22 cellular contexts compared by ENCODE assay signal in genomic region chr22:33812578-33812977, GRCh38.
DNase-seq lines count a peak whose midpoint lies in the region; ATAC-seq, FAIRE-seq and TF ChIP-seq lines count a peak whose summit lies in the region.
"Had no signal": no experiment of that assay in that cellular context is flagged by ENCODE, and none has a peak within 500 bp of the region (broad histone marks: within the 10 kb centered on the region; RNA-seq: fewer than 3 reads in every experiment).

No MANE protein-coding gene starts in this region.

- 85% methylated on average over 4 of the region's 4 CpGs for WGBS in right lobe of liver (ENCODE audit: insufficient coverage, low coverage, low lambda C conversion rate, missing lambda C conversion rate)
- WGBS in HepG2 (ENCODE audit: low lambda C conversion rate), result 99% methylated on average over 4 of the region's 4 CpGs
- no CpG with 5 or more reads among the region's 4 CpGs for WGBS in trophoblast cell (ENCODE audit: extremely low coverage, insufficient coverage, insufficient read length)

- peak overlapping the region; percentile 78 for H3K4me3 Mint-ChIP-seq in glutamatergic neuron (ENCODE audit: unreplicated experiment)
- H3K4me3 Mint-ChIP-seq in stimulated activated memory B cell treated with anti-CD40 and anti-IgM and Interleukin-4, amounts not matched to agents 10 μg/mL and 1 μg/mL and 100 μg/mL, for 72 hours, result no peak overlapping the region
- H3K4me3 Mint-ChIP-seq: CD8-positive, alpha-beta memory T cell had no signal

- no peaks in the 10 kb centered on the region for H3K36me3 ChIP-seq in right lobe of liver
- no peaks in the 10 kb centered on the region; a peak in 1 of 5 replicates for H3K36me3 ChIP-seq in HepG2 (replicated peaks in 1 of 2; ENCODE audit: control insufficient read depth in 1 of 2, insufficient read depth in 2 of 2, low read length in 2 of 2)
- no peaks in the 10 kb centered on the region for H3K36me3 ChIP-seq in trophoblast cell (ENCODE audit: control insufficient read depth in 1 of 2, insufficient read depth in 2 of 2, low read length in 2 of 2)
- no peaks in the 10 kb centered on the region for H3K36me3 ChIP-seq in vagina
- H3K36me3 ChIP-seq: BLaER1, MG63, Peyer's patch had no signal

- H2AFZ ChIP-seq in HepG2 (ENCODE audit: low read length) (no peak overlapping the region), trophoblast cell (ENCODE audit: insufficient read depth, low read length, poor library complexity) (no peak overlapping the region)
- H2AFZ ChIP-seq: GM23248 had no signal

- DNase-seq in right lobe of liver (no peak), HepG2 (ENCODE audit: low spot score) (no peak), glutamatergic neuron (peak; percentile 46), trophoblast cell (no peak), vagina (ENCODE audit: extremely low spot score in 2 of 2) (no peak), mesenteric fat pad (ENCODE audit: low spot score) (no peak)
- DNase-seq: CD8-positive, alpha-beta memory T cell; DMS79; GM23248; MG63; NCI-H1092; NCI-H146; NCI-H2081 treated with DMSO at 0.1 percent for 48 hours; NCI-H226; NCI-H524 treated with DMSO at 0.1 percent for 48 hours; Peyer's patch had no signal

- H3K4me2 ChIP-seq in HepG2 (ENCODE audit: low read depth, low read length) (no peak overlapping the region), trophoblast cell (ENCODE audit: low read length) (no peak overlapping the region)
- H3K4me2 ChIP-seq: BLaER1 had no signal

- H3K27me3 ChIP-seq in right lobe of liver (no peaks in the 10 kb centered on the region), HepG2 (ENCODE audit: control insufficient read depth in 1 of 2, insufficient read depth in 2 of 2, low read length in 2 of 2) (no peaks in the 10 kb centered on the region), trophoblast cell (ENCODE audit: insufficient read depth, low read length) (no peaks in the 10 kb centered on the region), vagina (no peaks in the 10 kb centered on the region)
- H3K27me3 ChIP-seq: BLaER1, MG63, Peyer's patch had no signal

- BruUV-seq in HepG2 (replicated peaks; lab: Mats Ljungman, UMichigan), result no TSS peak

- H3K27me3 Mint-ChIP-seq in glutamatergic neuron (ENCODE audit: unreplicated experiment), result peaks cover 6% of the 10 kb centered on the region
- H3K27me3 Mint-ChIP-seq in stimulated activated memory B cell treated with anti-CD40 and anti-IgM and Interleukin-4, amounts not matched to agents 10 μg/mL and 1 μg/mL and 100 μg/mL, for 72 hours, result no peaks in the 10 kb centered on the region
- H3K27me3 Mint-ChIP-seq: CD8-positive, alpha-beta memory T cell had no signal

- intact Hi-C loops in right lobe of liver (cut with DNase I), result no loop called here
- intact Hi-C loops in HepG2 (cut with micrococcal nuclease; ENCODE audit: unreplicated experiment), result no loop called here
- intact Hi-C loops in vagina (cut with DNase I), result no loop called here

- peaks cover 3% of the 10 kb centered on the region for H3K79me1 ChIP-seq in trophoblast cell (ENCODE audit: low read length)

- no peak for FAIRE-seq in HepG2 (lab: Jason Lieb, UNC)
- FAIRE-seq: A204.1, D721Med had no signal

- H3K14ac ChIP-seq in trophoblast cell (ENCODE audit: low read length), result peak overlapping the region; percentile 57

- ATAC-seq in right lobe of liver (peak; percentile 65 to 83 (median 81)), HepG2 (no peak), GM18502 (IDR thresholded peaks at IDR 0.05; ENCODE audit: poor library complexity, unreplicated experiment) (no peak)
- ATAC-seq in stimulated activated memory B cell treated with anti-CD40 and anti-IgM and Interleukin-4, amounts not matched to agents 10 μg/mL and 1 μg/mL and 100 μg/mL, for 72 hours, result no peak
- ATAC-seq: Right ventricle myocardium inferior had no signal

- peak overlapping the region; percentile 93 for H3K27ac Mint-ChIP-seq in glutamatergic neuron (ENCODE audit: unreplicated experiment)
- no peak overlapping the region for H3K27ac Mint-ChIP-seq in stimulated activated memory B cell treated with anti-CD40 and anti-IgM and Interleukin-4, amounts not matched to agents 10 μg/mL and 1 μg/mL and 100 μg/mL, for 72 hours

- peaks cover 0 to 7% (median 0%) of the 10 kb centered on the region in 4 donors for H3K4me1 ChIP-seq in right lobe of liver
- no peaks in the 10 kb centered on the region for H3K4me1 ChIP-seq in HepG2 (ENCODE audit: insufficient read depth, low read length)
- peaks cover 8 to 9% of the 10 kb centered on the region in 2 experiments for H3K4me1 ChIP-seq in trophoblast cell (ENCODE audit: control insufficient read depth in 1 of 2, insufficient read depth in 2 of 2, low read length in 2 of 2)
- H3K4me1 ChIP-seq in vagina, result peaks cover 31% of the 10 kb centered on the region
- H3K4me1 ChIP-seq: Peyer's patch had no signal

- H3K36me3 Mint-ChIP-seq in glutamatergic neuron (ENCODE audit: unreplicated experiment), result peaks cover 11% of the 10 kb centered on the region
- H3K36me3 Mint-ChIP-seq in stimulated activated memory B cell treated with anti-CD40 and anti-IgM and Interleukin-4, amounts not matched to agents 10 μg/mL and 1 μg/mL and 100 μg/mL, for 72 hours, result no peaks in the 10 kb centered on the region
- H3K36me3 Mint-ChIP-seq: CD8-positive, alpha-beta memory T cell had no signal

- H3K27ac ChIP-seq in right lobe of liver (peak overlapping the region in 1 of 3 donors; percentile 16), HepG2 (ENCODE audit: extremely low read length, insufficient read depth, low read length) (no peak overlapping the region), trophoblast cell (ENCODE audit: low read depth, low read length) (peak overlapping the region; percentile 53), vagina (peak overlapping the region; percentile 79)
- H3K27ac ChIP-seq: BLaER1 had no signal

- no peak overlapping the region for H3K23ac ChIP-seq in trophoblast cell (ENCODE audit: low read length)

- peaks cover 21% of the 10 kb centered on the region for H3K9me3 Mint-ChIP-seq in glutamatergic neuron (ENCODE audit: unreplicated experiment)
- H3K9me3 Mint-ChIP-seq in stimulated activated memory B cell treated with anti-CD40 and anti-IgM and Interleukin-4, amounts not matched to agents 10 μg/mL and 1 μg/mL and 100 μg/mL, for 72 hours, result peaks cover 6% of the 10 kb centered on the region

- H2AK5ac ChIP-seq in trophoblast cell (ENCODE audit: low read length), result no peak overlapping the region

- H2BK12ac ChIP-seq in trophoblast cell (ENCODE audit: low read length), result peak overlapping the region; percentile 87

- TF ChIP-seq CTCF in right lobe of liver (IDR thresholded peaks at IDR 0.05) (no peak), HepG2 (CRISPR knock-in tag; IDR thresholded peaks at IDR 0.05) (no peak), glutamatergic neuron (IDR thresholded peaks at IDR 0.05; ENCODE audit: partially characterized antibody, unreplicated experiment) (no peak), vagina (IDR thresholded peaks at IDR 0.05) (no peak)

- no peaks in the 10 kb centered on the region for H3K79me2 ChIP-seq in HepG2 (ENCODE audit: insufficient read depth, low read length)
- H3K79me2 ChIP-seq in trophoblast cell (ENCODE audit: control insufficient read depth, insufficient read depth, low read length, poor library complexity), result no peaks in the 10 kb centered on the region

- H4K8ac ChIP-seq in trophoblast cell (ENCODE audit: low read depth, low read length), result no peak overlapping the region

- TF ChIP-seq POLR2A in right lobe of liver (IDR thresholded peaks at IDR 0.05) (no peak), HepG2 (IDR thresholded peaks at IDR 0.05; ENCODE audit: insufficient read depth in 1 of 2, low read depth in 2 of 2, low read length in 2 of 2) (no peak), vagina (IDR thresholded peaks at IDR 0.05) (no peak)

- no peak for TF ChIP-seq RAD21 in HepG2 (CRISPR knock-in tag; IDR thresholded peaks at IDR 0.05)

- H2BK120ac ChIP-seq in trophoblast cell (ENCODE audit: insufficient read depth, low read length, poor library complexity), result no peak overlapping the region

- POLR2A ChIA-PET in HepG2 (lab: Yijun Ruan, JAX), result no interaction called here

- CTCF ChIA-PET in HepG2 (lab: Yijun Ruan, JAX; ENCODE audit: low intra/inter-chr PET ratio, low total read pairs), result no interaction called here

- H3K9ac ChIP-seq in HepG2 (ENCODE audit: insufficient read depth, low read depth, low read length), result no peak overlapping the region
- H3K9ac ChIP-seq in trophoblast cell (ENCODE audit: low read length), result no peak overlapping the region
- H3K9ac ChIP-seq: BLaER1, GM23248 had no signal

- H3K18ac ChIP-seq in trophoblast cell (ENCODE audit: low read length), result no peak overlapping the region

- H4K20me1 ChIP-seq in HepG2 (ENCODE audit: insufficient read depth, low read length), result no peaks in the 10 kb centered on the region; the same call in 1 of the 2 replicates

- no peak for TF ChIP-seq EP300 in HepG2 (IDR thresholded peaks at IDR 0.05; ENCODE audit: low read depth in 2 of 2, low read length in 2 of 2)
- no peak for TF ChIP-seq EP300 in HepG2 (CRISPR knock-in tag; IDR thresholded peaks at IDR 0.05; ENCODE audit: borderline replicate concordance)

- H3K4me1 Mint-ChIP-seq in glutamatergic neuron (ENCODE audit: low read depth, unreplicated experiment), result peaks cover 57% of the 10 kb centered on the region
- H3K4me1 Mint-ChIP-seq in stimulated activated memory B cell treated with anti-CD40 and anti-IgM and Interleukin-4, amounts not matched to agents 10 μg/mL and 1 μg/mL and 100 μg/mL, for 72 hours, result peaks cover 15% of the 10 kb centered on the region
- H3K4me1 Mint-ChIP-seq: CD8-positive, alpha-beta memory T cell had no signal

- H3K4ac ChIP-seq in trophoblast cell (ENCODE audit: low read depth, low read length), result no peak overlapping the region

- no peak overlapping the region for H4K12ac ChIP-seq in trophoblast cell (ENCODE audit: low read depth, low read length)

- H3K4me3 ChIP-seq in right lobe of liver, result no peak overlapping the region
- H3K4me3 ChIP-seq in HepG2 (replicated peaks in 1 of 3; ENCODE audit: insufficient read depth in 1 of 3, low read depth in 2 of 3, low read length in 3 of 3), result no peak overlapping the region
- no peak overlapping the region for H3K4me3 ChIP-seq in trophoblast cell (ENCODE audit: low read depth, low read length)
- no peak overlapping the region for H3K4me3 ChIP-seq in vagina
- H3K4me3 ChIP-seq: BLaER1, GM23248, MG63, Peyer's patch had no signal

- in situ Hi-C loops in HepG2 (cut with HindIII; ENCODE audit: extremely low pct_ligation_motif_present, low pct_unique_long_range_greater_than_20kb), result no loop called here

- H3K9me3 ChIP-seq in right lobe of liver (no peaks in the 10 kb centered on the region), HepG2 (ENCODE audit: low read length) (no peaks in the 10 kb centered on the region), trophoblast cell (ENCODE audit: insufficient read depth, low read depth, low read length) (no peaks in the 10 kb centered on the region), vagina (no peaks in the 10 kb centered on the region)
- H3K9me3 ChIP-seq: BLaER1, MG63, Peyer's patch had no signal

- peak overlapping the region; percentile 35 for H4K91ac ChIP-seq in trophoblast cell (ENCODE audit: low read depth, low read length)

- no peak overlapping the region for H2BK5ac ChIP-seq in trophoblast cell (ENCODE audit: low read depth, low read length, poor library complexity)

TF ChIP-seq in HepG2, 621 proteins besides CTCF, POLR2A, EP300 and RAD21 (continues in another document):
- TF ChIP-seq NFKBIZ (CRISPR knock-in tag; IDR thresholded peaks at IDR 0.05), result no peak
- TF ChIP-seq ATF7-NPFF (CRISPR knock-in tag; IDR thresholded peaks at IDR 0.05; ENCODE audit: low read depth), result no peak
- TF ChIP-seq REXO4 (CRISPR knock-in tag; IDR thresholded peaks at IDR 0.05; ENCODE audit: borderline replicate concordance), result no peak

Comparison
In these comparisons a context has a peak if more than half of its experiments do, and no peak if none do; other contexts are left out.
1. ATAC-seq: peak in right lobe of liver (4 of 4); none in HepG2 (single experiment), stimulated activated memory B cell treated with anti-CD40 and anti-IgM and Interleukin-4, amounts not matched to agents 10 μg/mL and 1 μg/mL and 100 μg/mL, for 72 hours (single experiment) and GM18502 (single experiment).